ENCODE assay signal across 13 cellular contexts in the genomic region with DNA sequence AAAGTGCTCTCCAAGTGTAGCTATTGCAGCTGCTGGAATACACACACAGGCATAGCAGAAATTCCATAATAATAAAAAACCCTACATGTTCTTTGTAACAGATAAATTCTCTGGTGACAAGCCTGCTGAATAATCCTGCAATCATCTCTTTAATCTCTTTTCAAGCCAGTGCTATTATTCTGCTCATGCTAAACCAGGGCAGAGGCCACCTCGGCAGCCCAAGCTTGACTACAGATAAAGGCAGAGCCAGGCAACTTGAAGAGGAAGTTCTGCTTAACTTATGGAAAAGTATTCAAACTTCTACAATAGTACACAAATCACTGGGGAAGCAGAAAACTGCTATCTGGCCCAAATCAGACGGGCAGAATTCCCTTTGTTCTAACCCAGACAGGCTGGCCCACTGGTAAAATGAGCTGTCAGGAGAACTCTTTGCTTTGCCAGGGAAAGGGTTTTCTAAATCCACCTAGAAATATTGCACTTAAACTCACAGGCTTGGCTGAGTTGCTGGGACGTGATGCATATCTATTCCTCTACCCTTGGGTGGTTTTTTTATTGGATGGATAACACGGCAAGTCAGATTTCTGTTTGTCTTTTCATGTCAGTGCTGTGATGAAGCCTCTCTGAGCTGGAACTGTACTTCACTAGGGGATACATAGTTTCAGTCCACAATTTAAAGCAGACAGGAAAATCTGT.
DNase-seq lines count a peak whose midpoint lies in the region; ATAC-seq and TF ChIP-seq lines count a peak whose summit lies in the region.
"Had no signal": no experiment of that assay in that cellular context is flagged by ENCODE, and none has a peak within 500 bp of the region (broad histone marks: within the 10 kb centered on the region; RNA-seq: fewer than 3 reads in every experiment).

No MANE protein-coding gene starts in this region.

- H3K4ac ChIP-seq in mesenchymal stem cell (ENCODE audit: low read depth in 1 of 2, low read length in 2 of 2) (no peak overlapping the region), H9 (ENCODE audit: low read depth, low read length) (no peak overlapping the region)

- H3K79me2 ChIP-seq in H9 (ENCODE audit: insufficient read depth, low read length): no peaks in the 10 kb centered on the region

- no peak overlapping the region for H4K5ac ChIP-seq in H9 (ENCODE audit: insufficient read length, low read depth, low read length)

- H3K4me3 ChIP-seq in cardiac muscle cell (no peak overlapping the region), mesenchymal stem cell (ENCODE audit: insufficient read depth in 1 of 2, low read depth in 1 of 2, low read length in 2 of 2) (peak overlapping the region in 1 of 2 experiments; percentile 50)
- H3K4me3 ChIP-seq: tibial artery had no signal

- peaks cover 2% of the 10 kb centered on the region for H3K27me3 Mint-ChIP-seq in type B pancreatic cell
- no peaks in the 10 kb centered on the region for H3K27me3 Mint-ChIP-seq in activated naive CD4-positive, alpha-beta T cell treated with anti-CD3 and anti-CD28 coated beads, Interleukin-2, amount 10 ng/mL, durations not matched to agents 7 days and 5 days
- no peaks in the 10 kb centered on the region for H3K27me3 Mint-ChIP-seq in H9 (ENCODE audit: low read depth)

- H4K8ac ChIP-seq in mesenchymal stem cell (ENCODE audit: low read length): no peak overlapping the region
- H4K8ac ChIP-seq in H9 (replicated peaks; ENCODE audit: insufficient read length, low read depth, low read length): no peak overlapping the region

- H2BK20ac ChIP-seq in H9 (ENCODE audit: low read depth, low read length, poor library complexity, severe bottlenecking): no peak overlapping the region

- no peak overlapping the region for H3K14ac ChIP-seq in mesenchymal stem cell (ENCODE audit: low read length in 2 of 2)
- no peak overlapping the region for H3K14ac ChIP-seq in H9 (ENCODE audit: insufficient read depth, low read length)

- H3K9ac ChIP-seq in mesenchymal stem cell (ENCODE audit: low read length): peak overlapping the region; percentile 63
- no peak overlapping the region for H3K9ac ChIP-seq in H9 (ENCODE audit: extremely low read depth, insufficient read length, low read length)

- H3K9me3 ChIP-seq in cardiac muscle cell (ENCODE audit: low read depth) (no peaks in the 10 kb centered on the region), mesenchymal stem cell (ENCODE audit: control insufficient read depth, low read length) (no peaks in the 10 kb centered on the region), H9 (ENCODE audit: control insufficient read depth, low read depth, low read length) (no peaks in the 10 kb centered on the region)
- H3K9me3 ChIP-seq: neutrophil, tibial artery had no signal

- H3K79me1 ChIP-seq in mesenchymal stem cell (replicated peaks; ENCODE audit: low read length, poor library complexity, severe bottlenecking) (no peaks in the 10 kb centered on the region), H9 (ENCODE audit: insufficient read depth, low read depth, low read length, poor library complexity, severe bottlenecking) (no peaks in the 10 kb centered on the region)

- H2BK15ac ChIP-seq in mesenchymal stem cell (ENCODE audit: low read depth, poor library complexity, severe bottlenecking) (no peak overlapping the region), H9 (ENCODE audit: low read depth, low read length) (no peak overlapping the region)

- peak in 1 of 2 donors; percentile 80 for DNase-seq in cardiac muscle cell (ENCODE audit: low read depth in 1 of 2, low spot score in 1 of 2)
- no peak for DNase-seq in left cardiac atrium
- peak; percentile 54 for DNase-seq in mesenchymal stem cell
- DNase-seq in type B pancreatic cell (ENCODE audit: extremely low spot score, unreplicated experiment): no peak
- no peak for DNase-seq in activated naive CD4-positive, alpha-beta T cell treated with anti-CD3 and anti-CD28 coated beads, Interleukin-2, amount 10 ng/mL, durations not matched to agents 7 days and 5 days
- DNase-seq in H9: no peak
- DNase-seq: activated CD4-positive, CD25-positive, alpha-beta regulatory T cell; RPMI8226; tibial artery had no signal

- peak overlapping the region; percentile 91 for H3K27ac ChIP-seq in cardiac muscle cell
- peak overlapping the region; percentile 8 for H3K27ac ChIP-seq in cingulate gyrus (ENCODE audit: low read depth, low read length)
- no peak overlapping the region for H3K27ac ChIP-seq in mesenchymal stem cell (ENCODE audit: low read length, poor library complexity, severe bottlenecking)
- H3K27ac ChIP-seq in H9 (ENCODE audit: insufficient read length, low read depth, low read length): no peak overlapping the region
- H3K27ac ChIP-seq: neutrophil, tibial artery had no signal

- H3K23me2 ChIP-seq in H9 (ENCODE audit: insufficient read length, low read depth, low read length, poor library complexity, severe bottlenecking): no peaks in the 10 kb centered on the region

- peaks cover 86% of the 10 kb centered on the region for H3K4me1 ChIP-seq in cardiac muscle cell (ENCODE audit: low read depth)
- H3K4me1 ChIP-seq in mesenchymal stem cell (ENCODE audit: control insufficient read depth, insufficient read depth, low read depth, low read length): peaks cover 9% of the 10 kb centered on the region
- no peaks in the 10 kb centered on the region for H3K4me1 ChIP-seq in H9 (ENCODE audit: insufficient read depth, low read length)
- H3K4me1 ChIP-seq: tibial artery had no signal

- H3K36me3 ChIP-seq in cardiac muscle cell (no peaks in the 10 kb centered on the region), mesenchymal stem cell (ENCODE audit: control insufficient read depth in 1 of 2, insufficient read depth in 2 of 2, low read depth in 1 of 2, low read length in 2 of 2) (peaks cover 8 to 17% of the 10 kb centered on the region in 2 experiments)
- H3K36me3 ChIP-seq: neutrophil had no signal

- H3K23ac ChIP-seq in mesenchymal stem cell (ENCODE audit: low read length in 2 of 2) (no peak overlapping the region), H9 (ENCODE audit: insufficient read length, low read depth, low read length) (no peak overlapping the region)

- H3K4me1 Mint-ChIP-seq in type B pancreatic cell (ENCODE audit: unreplicated experiment): peaks cover 39% of the 10 kb centered on the region
- H3K4me1 Mint-ChIP-seq in activated naive CD4-positive, alpha-beta T cell treated with anti-CD3 and anti-CD28 coated beads, Interleukin-2, amount 10 ng/mL, durations not matched to agents 7 days and 5 days: no peaks in the 10 kb centered on the region
- H3K4me1 Mint-ChIP-seq in H9: peaks cover 26 to 36% of the 10 kb centered on the region in 2 experiments

- H2BK5ac ChIP-seq in mesenchymal stem cell (ENCODE audit: low read depth, low read length, poor library complexity, severe bottlenecking) (no peak overlapping the region), H9 (ENCODE audit: insufficient read length, low read length) (no peak overlapping the region)

- H3K36me3 Mint-ChIP-seq in type B pancreatic cell (peaks cover 14% of the 10 kb centered on the region), H9 (ENCODE audit: insufficient read depth in 1 of 3, low read depth in 3 of 3) (peaks cover 0 to 7% (median 3%) of the 10 kb centered on the region in 3 experiments; a peak in 3 of 7 replicates)
- H3K36me3 Mint-ChIP-seq in activated naive CD4-positive, alpha-beta T cell treated with anti-CD3 and anti-CD28 coated beads, Interleukin-2, amount 10 ng/mL, durations not matched to agents 7 days and 5 days: no peaks in the 10 kb centered on the region

- no peaks in the 10 kb centered on the region for H3K9me3 Mint-ChIP-seq in type B pancreatic cell
- no peaks in the 10 kb centered on the region for H3K9me3 Mint-ChIP-seq in activated naive CD4-positive, alpha-beta T cell treated with anti-CD3 and anti-CD28 coated beads, Interleukin-2, amount 10 ng/mL, durations not matched to agents 7 days and 5 days
- H3K9me3 Mint-ChIP-seq in H9: peaks cover 0 to 2% of the 10 kb centered on the region in 2 experiments; a peak in 1 of 5 replicates
- H3K9me3 Mint-ChIP-seq: activated T-helper 2 cell treated with anti-CD3 and anti-CD28 coated beads, Interferon-gamma antibody, Interleukin-2, Interleukin-4, amounts not matched to agents 10 μg/mL and 5 μg/mL and 100 μg/mL, durations not matched to agents 14 hours and 24 hours and 36 hours had no signal

- H3K18ac ChIP-seq in mesenchymal stem cell (ENCODE audit: low read depth in 1 of 2, low read length in 2 of 2) (no peak overlapping the region), H9 (ENCODE audit: insufficient read length, low read depth, low read length) (no peak overlapping the region)

- intact Hi-C loops in left cardiac atrium (cut with DNase I): no loop called here

- H3K4me3 Mint-ChIP-seq in type B pancreatic cell (no peak overlapping the region), H9 (no peak overlapping the region)
- no peak overlapping the region for H3K4me3 Mint-ChIP-seq in activated naive CD4-positive, alpha-beta T cell treated with anti-CD3 and anti-CD28 coated beads, Interleukin-2, amount 10 ng/mL, durations not matched to agents 7 days and 5 days

- H2AK5ac ChIP-seq in mesenchymal stem cell (ENCODE audit: low read length, severe bottlenecking) (no peak overlapping the region), H9 (ENCODE audit: insufficient read length, low read length) (no peak overlapping the region)

- ATAC-seq in left cardiac atrium: no peak
- ATAC-seq in HG03280 (IDR thresholded peaks at IDR 0.05; ENCODE audit: unreplicated experiment): no peak

- peaks cover 2% of the 10 kb centered on the region for H4K20me1 ChIP-seq in H9 (ENCODE audit: control insufficient read depth, insufficient read depth, insufficient read length)

- TF ChIP-seq CTCF in cardiac muscle cell (IDR thresholded peaks at IDR 0.05; ENCODE audit: low read depth, low read length) (no peak), type B pancreatic cell (conservative IDR thresholded peaks at IDR 0.05) (no peak), H9 (conservative IDR thresholded peaks at IDR 0.05) (no peak)

- H3K56ac ChIP-seq in H9 (ENCODE audit: insufficient read length, low read depth, low read length): no peak overlapping the region

- no peak overlapping the region for H4K91ac ChIP-seq in mesenchymal stem cell (ENCODE audit: low read length)
- no peak overlapping the region for H4K91ac ChIP-seq in H9 (ENCODE audit: insufficient read length, low read depth, low read length)

- H2BK120ac ChIP-seq in mesenchymal stem cell (ENCODE audit: low read depth, low read length) (no peak overlapping the region), H9 (ENCODE audit: low read depth, low read length, poor library complexity, severe bottlenecking) (no peak overlapping the region)

- no peaks in the 10 kb centered on the region for H3K27me3 ChIP-seq in cardiac muscle cell
- H3K27me3 ChIP-seq in mesenchymal stem cell (ENCODE audit: control insufficient read depth in 1 of 2, insufficient read depth in 1 of 2, low read length in 2 of 2): no peaks in the 10 kb centered on the region
- H3K27me3 ChIP-seq in H9 (ENCODE audit: insufficient read depth, low read length): no peaks in the 10 kb centered on the region
- H3K27me3 ChIP-seq: neutrophil, tibial artery had no signal

- H3K27ac Mint-ChIP-seq in type B pancreatic cell: peak overlapping the region; percentile 56
- H3K27ac Mint-ChIP-seq in activated naive CD4-positive, alpha-beta T cell treated with anti-CD3 and anti-CD28 coated beads, Interleukin-2, amount 10 ng/mL, durations not matched to agents 7 days and 5 days: no peak overlapping the region
- 0 out of 7 replicates have a peak overlapping the region, but pooled peaks of 1 of the 3 experiments have one; percentile 44 for H3K27ac Mint-ChIP-seq in H9
- H3K27ac Mint-ChIP-seq: activated T-helper 2 cell treated with anti-CD3 and anti-CD28 coated beads, Interferon-gamma antibody, Interleukin-2, Interleukin-4, amounts not matched to agents 10 μg/mL and 5 μg/mL and 100 μg/mL, durations not matched to agents 14 hours and 24 hours and 36 hours had no signal

- no peak overlapping the region for H3K4me2 ChIP-seq in mesenchymal stem cell (ENCODE audit: low read length, poor library complexity, severe bottlenecking)
- H3K4me2 ChIP-seq in H9 (ENCODE audit: insufficient read depth, insufficient read length, low read length): no peak overlapping the region

- H2AFZ ChIP-seq in mesenchymal stem cell (ENCODE audit: low read depth, low read length) (no peak overlapping the region), H9 (ENCODE audit: low read length) (no peak overlapping the region)

- WGBS in mesenchymal stem cell: 22% methylated on average over 4 of the region's 4 CpGs
- WGBS in H9 (ENCODE audit: extremely low coverage, insufficient read length, low lambda C conversion rate): no CpG with 5 or more reads among the region's 4 CpGs

- CTCF ChIA-PET in activated naive CD4-positive, alpha-beta T cell treated with anti-CD3 and anti-CD28 coated beads, Interleukin-2, amount 10 ng/mL, durations not matched to agents 7 days and 5 days (lab: Charles Lee): no interaction called here

- H2BK12ac ChIP-seq in mesenchymal stem cell (ENCODE audit: low read length in 2 of 2) (peak overlapping the region in 1 of 2 experiments; percentile 18), H9 (ENCODE audit: insufficient read length, low read depth, low read length) (no peak overlapping the region)

- no peak overlapping the region for H3T11ph ChIP-seq in H9 (ENCODE audit: low read length)

Comparison
In these comparisons a context has a peak if more than half of its experiments do, and no peak if none do; other contexts are left out.
1. H3K27ac ChIP-seq: peak in cardiac muscle cell (single experiment) and cingulate gyrus (single experiment); none in mesenchymal stem cell (single experiment) and H9 (single experiment).